Comparison of ENCODE assay signal across 29 cellular contexts in the genomic region with DNA sequence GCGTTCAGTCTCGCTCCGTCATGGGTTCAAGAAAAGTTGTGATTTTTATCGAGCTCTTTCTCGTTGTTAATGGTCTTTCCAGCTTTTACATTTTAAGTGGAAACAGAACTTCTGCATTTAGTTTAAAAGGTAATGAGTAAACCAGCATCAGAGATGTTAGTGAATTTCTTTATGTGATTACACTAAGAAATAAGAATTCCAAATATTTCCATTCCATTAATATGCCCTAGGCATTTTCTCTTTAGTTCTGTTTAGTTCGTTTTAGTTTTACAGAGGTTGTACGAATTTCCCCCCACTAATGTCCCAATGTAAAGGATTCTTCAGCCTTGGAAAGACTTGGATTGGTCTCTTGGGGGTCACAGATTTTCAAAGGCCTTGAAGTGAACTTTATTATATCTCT.
"Had no signal": no experiment of that assay in that cellular context is flagged by ENCODE, and none has a peak within 500 bp of the region (broad histone marks: within the 10 kb centered on the region; RNA-seq: fewer than 3 reads in every experiment).

No MANE protein-coding gene starts in this region.

- H3K9me3 ChIP-seq: esophagus muscularis mucosa, heart right ventricle, left lung, lower lobe of right lung, neutrophil, ovary, prostate gland, sigmoid colon, thoracic aorta, uterus had no signal

- H3K27me3 ChIP-seq: esophagus muscularis mucosa, foreskin keratinocyte, heart right ventricle, left lung, neutrophil, ovary, sigmoid colon, uterus had no signal

- H3K4me3 Mint-ChIP-seq: activated B cell treated with CpG ODN at 0.5 μM for 24 hours; activated CD8-positive, alpha-beta T cell treated with anti-CD3 and anti-CD28 coated beads for 36 hours; activated T-cell treated with anti-CD3 and anti-CD28 coated beads, Interleukin-2, amount 50 U/mL, for 4 hours; activated T-helper 17 cell treated with anti-CD3 and anti-CD28 coated beads, Interleukin-2, amount 50 U/mL, for 72 hours; nephron progenitor cell; stimulated activated effector memory CD8-positive, alpha-beta T cell treated with anti-CD3 and anti-CD28 coated beads, Interleukin-12 subunit alpha, Interleukin-12 subunit beta, amount 100 ng/mL, for 72 hours; stimulated activated naive CD8-positive, alpha-beta T cell treated with anti-CD3 and anti-CD28 coated beads, Interleukin-15, Interleukin-2, amounts not matched to agents 100 ng/mL and 50 ng/mL, for 24 hours; T-helper 1 cell treated with Interleukin-12 subunit alpha and Interleukin-12 subunit beta and Interleukin-4 antibody, amounts not matched to agents 30 μg/mL and 1 μg/mL, for 36 hours had no signal

- H3K4me1 ChIP-seq: esophagus muscularis mucosa, heart right ventricle, left lung, lower lobe of right lung, prostate gland, sigmoid colon, uterus had no signal

- H3K9me3 Mint-ChIP-seq: activated B cell treated with CpG ODN at 0.5 μM for 24 hours; activated CD8-positive, alpha-beta T cell treated with anti-CD3 and anti-CD28 coated beads for 36 hours; activated T-cell treated with anti-CD3 and anti-CD28 coated beads, Interleukin-2, amount 50 U/mL, for 4 hours; activated T-helper 17 cell treated with anti-CD3 and anti-CD28 coated beads, Interleukin-2, amount 50 U/mL, for 72 hours; nephron progenitor cell; stimulated activated effector memory CD8-positive, alpha-beta T cell treated with anti-CD3 and anti-CD28 coated beads, Interleukin-12 subunit alpha, Interleukin-12 subunit beta, amount 100 ng/mL, for 72 hours; stimulated activated naive CD8-positive, alpha-beta T cell treated with anti-CD3 and anti-CD28 coated beads, Interleukin-15, Interleukin-2, amounts not matched to agents 100 ng/mL and 50 ng/mL, for 24 hours; T-helper 1 cell treated with Interleukin-12 subunit alpha and Interleukin-12 subunit beta and Interleukin-4 antibody, amounts not matched to agents 30 μg/mL and 1 μg/mL, for 36 hours had no signal

- H3K27ac ChIP-seq: esophagus muscularis mucosa, foreskin keratinocyte, heart right ventricle, left lung, lower lobe of right lung, neutrophil, ovary, prostate gland, sigmoid colon, thoracic aorta, uterus had no signal

- FAIRE-seq: small intestine had no signal

- DNase-seq: activated B cell treated with CpG ODN at 0.5 μM for 24 hours; activated CD4-positive, alpha-beta T cell treated with anti-CD3 and anti-CD28 coated beads, Interleukin-2, amount 50 U/mL, for 1 hour; activated CD8-positive, alpha-beta T cell treated with anti-CD3 and anti-CD28 coated beads for 36 hours; activated gamma-delta T cell treated with Interleukin-2 at 50 U/mL for 16 hours; activated naive CD4-positive, alpha-beta T cell treated with anti-CD3 and anti-CD28 coated beads, Interleukin-2, amount 50 U/mL, for 16 hours; activated T-cell treated with anti-CD3 and anti-CD28 coated beads, Interleukin-2, amount 50 U/mL, for 4 hours; amygdala; caudate nucleus; cortex of kidney; foreskin keratinocyte; heart right ventricle; kidney glomerular epithelial cell; left lung; lower lobe of right lung; nephron progenitor cell; ovary; sigmoid colon; small intestine; stimulated activated CD4-positive, alpha-beta T cell treated with anti-CD3 and anti-CD28 coated beads, Interleukin-4, amount 100 ng/mL, for 24 hours; SW 1271; uterus had no signal

- H3K4me1 Mint-ChIP-seq: nephron progenitor cell had no signal

- H3K27me3 Mint-ChIP-seq: activated B cell treated with CpG ODN at 0.5 μM for 24 hours; activated CD8-positive, alpha-beta T cell treated with anti-CD3 and anti-CD28 coated beads for 36 hours; activated T-helper 17 cell treated with anti-CD3 and anti-CD28 coated beads, Interleukin-2, amount 50 U/mL, for 72 hours; stimulated activated naive CD8-positive, alpha-beta T cell treated with anti-CD3 and anti-CD28 coated beads, Interleukin-15, Interleukin-2, amounts not matched to agents 100 ng/mL and 50 ng/mL, for 24 hours had no signal

- ATAC-seq: activated CD8-positive, alpha-beta T cell treated with anti-CD3 and anti-CD28 coated beads for 36 hours; activated T-cell treated with anti-CD3 and anti-CD28 coated beads, Interleukin-2, amount 50 U/mL, for 4 hours; activated T-helper 17 cell treated with anti-CD3 and anti-CD28 coated beads, Interleukin-2, amount 50 U/mL, for 72 hours; foreskin keratinocyte; heart right ventricle; left lung; lower lobe of right lung; stimulated activated effector memory CD8-positive, alpha-beta T cell treated with anti-CD3 and anti-CD28 coated beads, Interleukin-12 subunit alpha, Interleukin-12 subunit beta, amount 100 ng/mL, for 72 hours had no signal

- H3K4me3 ChIP-seq: esophagus muscularis mucosa, heart right ventricle, left lung, lower lobe of right lung, ovary, prostate gland, sigmoid colon, thoracic aorta, uterus had no signal

- H3K27ac Mint-ChIP-seq: activated B cell treated with CpG ODN at 0.5 μM for 24 hours; activated CD8-positive, alpha-beta T cell treated with anti-CD3 and anti-CD28 coated beads for 36 hours; activated T-helper 17 cell treated with anti-CD3 and anti-CD28 coated beads, Interleukin-2, amount 50 U/mL, for 72 hours; nephron progenitor cell; stimulated activated effector memory CD8-positive, alpha-beta T cell treated with anti-CD3 and anti-CD28 coated beads, Interleukin-12 subunit alpha, Interleukin-12 subunit beta, amount 100 ng/mL, for 72 hours; stimulated activated naive CD8-positive, alpha-beta T cell treated with anti-CD3 and anti-CD28 coated beads, Interleukin-15, Interleukin-2, amounts not matched to agents 100 ng/mL and 50 ng/mL, for 24 hours had no signal

- H3K36me3 ChIP-seq: neutrophil, ovary, prostate gland, thoracic aorta, uterus had no signal
